Comparison of ENCODE assay signal across 23 cellular contexts in genomic region chr2:230048010-230048671, GRCh38.
"Had no signal": no experiment of that assay in that cellular context is flagged by ENCODE, and none has a peak within 500 bp of the region (broad histone marks: within the 10 kb centered on the region; RNA-seq: fewer than 3 reads in every experiment).

No MANE protein-coding gene starts in this region.

- H3K4me1 ChIP-seq: colonic mucosa, lower lobe of right lung, pancreas, right atrium auricular region, sigmoid colon, stomach had no signal

- H3K36me3 Mint-ChIP-seq: immature natural killer cell; natural killer cell treated with Interleukin-12 subunit alpha and Interleukin-12 subunit beta and Interleukin-15 and Interleukin-18, amount 100 ng/mL, for 72 hours had no signal

- H3K27me3 ChIP-seq: colonic mucosa, esophagus squamous epithelium, neutrophil, pancreas, right atrium auricular region, sigmoid colon, spleen, stomach, thyroid gland, vagina had no signal

- DNase-seq: colonic mucosa; effector CD8-positive, alpha-beta T cell; endodermal cell; esophagus squamous epithelium; immature natural killer cell; islet precursor cell; left ventricle myocardium superior; lower lobe of right lung; pancreas; sigmoid colon; spleen; stimulated activated naive B cell treated with anti-CD40 and anti-IgM and Interleukin-4, amounts not matched to agents 10 μg/mL and 1 μg/mL and 100 μg/mL, for 72 hours; stomach; thyroid gland; trophoblast cell had no signal

- H3K27ac Mint-ChIP-seq: dendritic cell treated with granulocyte-macrophage colony-stimulating factor and Interleukin-4, amounts not matched to agents 40 ng/mL and 50 ng/mL, for 4 days; endodermal cell; immature natural killer cell; memory B cell; natural killer cell treated with Interleukin-12 subunit alpha and Interleukin-12 subunit beta and Interleukin-15 and Interleukin-18, amount 100 ng/mL, for 72 hours; stimulated activated naive B cell treated with anti-CD40 and anti-IgM and Interleukin-4, amounts not matched to agents 10 μg/mL and 1 μg/mL and 100 μg/mL, for 72 hours had no signal

- H3K4me3 ChIP-seq: colonic mucosa, esophagus squamous epithelium, lower lobe of right lung, pancreas, right atrium auricular region, sigmoid colon, spleen, stomach, thyroid gland, vagina had no signal

- H3K27me3 Mint-ChIP-seq: dendritic cell treated with granulocyte-macrophage colony-stimulating factor and Interleukin-4, amounts not matched to agents 40 ng/mL and 50 ng/mL, for 4 days; memory B cell; natural killer cell treated with Interleukin-12 subunit alpha and Interleukin-12 subunit beta and Interleukin-15 and Interleukin-18, amount 100 ng/mL, for 72 hours; stimulated activated naive B cell treated with anti-CD40 and anti-IgM and Interleukin-4, amounts not matched to agents 10 μg/mL and 1 μg/mL and 100 μg/mL, for 72 hours had no signal

- H3K27ac ChIP-seq: colonic mucosa, esophagus squamous epithelium, lower lobe of right lung, neutrophil, pancreas, right atrium auricular region, sigmoid colon, spleen, stomach, thyroid gland, vagina had no signal

- H3K9me3 Mint-ChIP-seq: dendritic cell treated with granulocyte-macrophage colony-stimulating factor and Interleukin-4, amounts not matched to agents 40 ng/mL and 50 ng/mL, for 4 days; endodermal cell; immature natural killer cell; memory B cell; natural killer cell treated with Interleukin-12 subunit alpha and Interleukin-12 subunit beta and Interleukin-15 and Interleukin-18, amount 100 ng/mL, for 72 hours; neural crest cell; stimulated activated naive B cell treated with anti-CD40 and anti-IgM and Interleukin-4, amounts not matched to agents 10 μg/mL and 1 μg/mL and 100 μg/mL, for 72 hours had no signal

- FAIRE-seq: frontal cortex, pancreas had no signal

- H3K9me3 ChIP-seq: colonic mucosa, esophagus squamous epithelium, lower lobe of right lung, neutrophil, pancreas, right atrium auricular region, spleen, stomach, thyroid gland, vagina had no signal

- H3K4me3 Mint-ChIP-seq: dendritic cell treated with granulocyte-macrophage colony-stimulating factor and Interleukin-4, amounts not matched to agents 40 ng/mL and 50 ng/mL, for 4 days; endodermal cell; immature natural killer cell; memory B cell; natural killer cell treated with Interleukin-12 subunit alpha and Interleukin-12 subunit beta and Interleukin-15 and Interleukin-18, amount 100 ng/mL, for 72 hours; neural crest cell; stimulated activated naive B cell treated with anti-CD40 and anti-IgM and Interleukin-4, amounts not matched to agents 10 μg/mL and 1 μg/mL and 100 μg/mL, for 72 hours had no signal

- H3K36me3 ChIP-seq: colonic mucosa, lower lobe of right lung, pancreas, right atrium auricular region, thyroid gland had no signal

- H3K4me1 Mint-ChIP-seq: endodermal cell, immature natural killer cell, neural crest cell had no signal

- ATAC-seq: left ventricle myocardium superior; lower lobe of right lung; natural killer cell treated with Interleukin-12 subunit alpha and Interleukin-12 subunit beta and Interleukin-15 and Interleukin-18, amount 100 ng/mL, for 72 hours; pancreas; stimulated activated naive B cell treated with anti-CD40 and anti-IgM and Interleukin-4, amounts not matched to agents 10 μg/mL and 1 μg/mL and 100 μg/mL, for 72 hours had no signal
